Comparison of ENCODE assay signal across 1 cellular context in genomic region chrX:47233333-47234113, GRCh38.
TF ChIP-seq lines count a peak whose summit lies in the region.

No MANE protein-coding gene starts in this region.

TF ChIP-seq in HEK293, 187 proteins besides CTCF, POLR2A, EP300 and RAD21 (continued from another document and continues in another):
- TF ChIP-seq ZNF391 (tag by site-specific recombination; IDR thresholded peaks at IDR 0.05; ENCODE audit: borderline replicate concordance, low read depth) = no peak
- no peak for TF ChIP-seq ZNF571 (tag by site-specific recombination; IDR thresholded peaks at IDR 0.05)
- TF ChIP-seq PRDM2 (tag by site-specific recombination; IDR thresholded peaks at IDR 0.05; ENCODE audit: borderline replicate concordance) = no peak
- TF ChIP-seq WT1 (tag by site-specific recombination; IDR thresholded peaks at IDR 0.05) = no peak
- no peak; the same call in 1 of the 2 replicates for TF ChIP-seq ZNF501 (tag by site-specific recombination; IDR thresholded peaks at IDR 0.05)
- 0 out of 2 replicates have a peak, but pooled peaks have one; percentile 47 for TF ChIP-seq ZNF639 (tag by site-specific recombination; IDR thresholded peaks at IDR 0.05)
- peak; percentile 34; the same call in 1 of the 2 replicates for TF ChIP-seq ZNF335 (tag by site-specific recombination; conservative IDR thresholded peaks at IDR 0.05)
- peak; percentile 64 for TF ChIP-seq ZNF341 (tag by site-specific recombination; IDR thresholded peaks at IDR 0.05; ENCODE audit: low read depth)
- peak; percentile 34; the same call in 1 of the 2 replicates for TF ChIP-seq ZBTB8A (tag by site-specific recombination; IDR thresholded peaks at IDR 0.05)
- peak; percentile 88 for TF ChIP-seq ZEB2 (tag by site-specific recombination; IDR thresholded peaks at IDR 0.05)
- no peak for TF ChIP-seq ZNF837 (tag by site-specific recombination; IDR thresholded peaks at IDR 0.05)
- peak; percentile 92 for TF ChIP-seq SP3 (tag by site-specific recombination; IDR thresholded peaks at IDR 0.05)
- 0 out of 2 replicates have a peak, but pooled peaks have one; percentile 12 for TF ChIP-seq ZBTB11 (tag by site-specific recombination; conservative IDR thresholded peaks at IDR 0.05; ENCODE audit: low read depth)
- TF ChIP-seq ZNF23 (tag by site-specific recombination; IDR thresholded peaks at IDR 0.05; ENCODE audit: borderline replicate concordance) = no peak
- TF ChIP-seq ZNF629 (tag by site-specific recombination; IDR thresholded peaks at IDR 0.05) = peak; percentile 99
- no peak for TF ChIP-seq ZNF670 (tag by site-specific recombination; IDR thresholded peaks at IDR 0.05; ENCODE audit: low read depth)
- TF ChIP-seq OVOL3 (tag by site-specific recombination; IDR thresholded peaks at IDR 0.05) = no peak
- TF ChIP-seq TRIM28 (IDR thresholded peaks at IDR 0.05; ENCODE audit: borderline replicate concordance, low read length) = no peak
- no peak for TF ChIP-seq ZSCAN16 (tag by site-specific recombination; IDR thresholded peaks at IDR 0.05)
- peak; percentile 60 for TF ChIP-seq ZBTB26 (tag by site-specific recombination; optimal IDR thresholded peaks at IDR 0.05)
- no peak for TF ChIP-seq ZNF26 (tag by site-specific recombination; IDR thresholded peaks at IDR 0.05)
- no peak for TF ChIP-seq ZNF623 (tag by site-specific recombination; IDR thresholded peaks at IDR 0.05)
- no peak for TF ChIP-seq BCL11B (tag by site-specific recombination; IDR thresholded peaks at IDR 0.05; ENCODE audit: low read depth)
- TF ChIP-seq ZNF398 (tag by site-specific recombination; IDR thresholded peaks at IDR 0.05) = peak; percentile 92
- no peak for TF ChIP-seq ZNF274 (IDR thresholded peaks at IDR 0.05; ENCODE audit: low read length)
- TF ChIP-seq ZNF274 (tag by site-specific recombination; IDR thresholded peaks at IDR 0.05; ENCODE audit: borderline replicate concordance) = no peak
- no peak for TF ChIP-seq ZNF488 (tag by site-specific recombination; IDR thresholded peaks at IDR 0.05)
- TF ChIP-seq ZNF140 (tag by site-specific recombination; IDR thresholded peaks at IDR 0.05) = no peak
- peak; percentile 65; the same call in 1 of the 2 replicates for TF ChIP-seq ZFP69B (tag by site-specific recombination; IDR thresholded peaks at IDR 0.05)
- TF ChIP-seq EGR2 (tag by site-specific recombination; IDR thresholded peaks at IDR 0.05; ENCODE audit: low read depth) = peak; percentile 98
- TF ChIP-seq ATF2 (tag by site-specific recombination; IDR thresholded peaks at IDR 0.05; ENCODE audit: low read depth) = peak; percentile 97
- peak; percentile 95 for TF ChIP-seq ZNF600 (tag by site-specific recombination; IDR thresholded peaks at IDR 0.05)
- no peak for TF ChIP-seq ZNF174 (tag by site-specific recombination; IDR thresholded peaks at IDR 0.05)
